Comparison of ENCODE assay signal across 1 cellular context in genomic region chr2:88481937-88482336, GRCh38.
TF ChIP-seq lines count a peak whose summit lies in the region.

No MANE protein-coding gene starts in this region.

TF ChIP-seq in HEK293, 187 proteins besides CTCF, POLR2A, EP300 and RAD21 (continued from another document and continues in another):
- TF ChIP-seq KLF16 (tag by site-specific recombination; IDR thresholded peaks at IDR 0.05) (no peak), ZNF280C (tag by site-specific recombination; IDR thresholded peaks at IDR 0.05) (no peak), ZFHX2 (tag by site-specific recombination; conservative IDR thresholded peaks at IDR 0.05) (no peak), PBX3 (CRISPR knock-in tag; IDR thresholded peaks at IDR 0.05) (no peak), ZSCAN4 (tag by site-specific recombination; IDR thresholded peaks at IDR 0.05) (no peak), MYNN (tag by site-specific recombination; IDR thresholded peaks at IDR 0.05; ENCODE audit: borderline replicate concordance) (no peak), ZNF140 (tag by site-specific recombination; IDR thresholded peaks at IDR 0.05) (no peak), ZNF624 (tag by site-specific recombination; IDR thresholded peaks at IDR 0.05) (no peak), ZBTB11 (tag by site-specific recombination; conservative IDR thresholded peaks at IDR 0.05; ENCODE audit: low read depth) (no peak), GLI4 (tag by site-specific recombination; IDR thresholded peaks at IDR 0.05) (no peak), ZNF768 (tag by site-specific recombination; IDR thresholded peaks at IDR 0.05) (no peak), ZNF112 (tag by site-specific recombination; IDR thresholded peaks at IDR 0.05) (no peak), ZNF221 (tag by site-specific recombination; IDR thresholded peaks at IDR 0.05; ENCODE audit: borderline replicate concordance) (no peak), ZNF211 (tag by site-specific recombination; IDR thresholded peaks at IDR 0.05; ENCODE audit: low read depth) (no peak), BCL6B (tag by site-specific recombination; IDR thresholded peaks at IDR 0.05) (no peak), SETDB1 (IDR thresholded peaks at IDR 0.05; ENCODE audit: insufficient read length, low read length) (no peak), ZBTB10 (tag by site-specific recombination; IDR thresholded peaks at IDR 0.05) (no peak), ZNF677 (tag by site-specific recombination; IDR thresholded peaks at IDR 0.05) (no peak), IKZF3 (tag by site-specific recombination; IDR thresholded peaks at IDR 0.05) (peak; percentile 79), ZNF341 (tag by site-specific recombination; IDR thresholded peaks at IDR 0.05; ENCODE audit: low read depth) (no peak), ZNF571 (tag by site-specific recombination; IDR thresholded peaks at IDR 0.05) (no peak), ZNF426 (tag by site-specific recombination; IDR thresholded peaks at IDR 0.05) (no peak), PRDM10 (tag by site-specific recombination; IDR thresholded peaks at IDR 0.05) (peak; percentile 25; the same call in 1 of the 2 replicates), MEIS1 (CRISPR knock-in tag; IDR thresholded peaks at IDR 0.05; ENCODE audit: borderline replicate concordance) (no peak), ZNF335 (tag by site-specific recombination; conservative IDR thresholded peaks at IDR 0.05) (no peak), TCF7L2 (IDR thresholded peaks at IDR 0.05; ENCODE audit: borderline replicate concordance, low read depth, low read length) (0 out of 2 replicates have a peak, but pooled peaks have one; percentile 37), ZNF274 (IDR thresholded peaks at IDR 0.05; ENCODE audit: low read length) (no peak), ZNF274 (tag by site-specific recombination; IDR thresholded peaks at IDR 0.05; ENCODE audit: borderline replicate concordance) (no peak), ZNF366 (tag by site-specific recombination; conservative IDR thresholded peaks at IDR 0.05) (peak; percentile 41), ZNF488 (tag by site-specific recombination; IDR thresholded peaks at IDR 0.05) (no peak), ZNF580 (tag by site-specific recombination; IDR thresholded peaks at IDR 0.05) (0 out of 2 replicates have a peak, but pooled peaks have one; percentile 46), ZNF23 (tag by site-specific recombination; IDR thresholded peaks at IDR 0.05; ENCODE audit: borderline replicate concordance) (no peak), ZNF174 (tag by site-specific recombination; IDR thresholded peaks at IDR 0.05) (no peak), ZNF24 (tag by site-specific recombination; IDR thresholded peaks at IDR 0.05) (no peak), OSR2 (tag by site-specific recombination; IDR thresholded peaks at IDR 0.05) (peak; percentile 93), KLF7 (tag by site-specific recombination; IDR thresholded peaks at IDR 0.05; ENCODE audit: borderline replicate concordance) (no peak), ZNF791 (tag by site-specific recombination; IDR thresholded peaks at IDR 0.05) (no peak), YY1 (tag by site-specific recombination; IDR thresholded peaks at IDR 0.05) (no peak), ZNF202 (tag by site-specific recombination; IDR thresholded peaks at IDR 0.05; ENCODE audit: borderline replicate concordance) (no peak), ZNF266 (tag by site-specific recombination; IDR thresholded peaks at IDR 0.05; ENCODE audit: low read depth) (no peak), ZNF670 (tag by site-specific recombination; IDR thresholded peaks at IDR 0.05; ENCODE audit: low read depth) (no peak), ZNF302 (tag by site-specific recombination; IDR thresholded peaks at IDR 0.05; ENCODE audit: low read depth) (no peak), HIC1 (tag by site-specific recombination; IDR thresholded peaks at IDR 0.05) (peak; percentile 68; the same call in 1 of the 2 replicates), ZNF600 (tag by site-specific recombination; IDR thresholded peaks at IDR 0.05) (no peak), ZNF48 (tag by site-specific recombination; IDR thresholded peaks at IDR 0.05) (no peak), ZNF16 (tag by site-specific recombination; IDR thresholded peaks at IDR 0.05; ENCODE audit: low read depth) (no peak)
